Comparison of ENCODE assay signal across 8 cellular contexts in genomic region chr22:39135092-39135896, GRCh38.
DNase-seq lines count a peak whose midpoint lies in the region; ATAC-seq and TF ChIP-seq lines count a peak whose summit lies in the region.

No MANE protein-coding gene starts in this region.

- TF ChIP-seq CTCF in KMS-11 (conservative IDR thresholded peaks at IDR 0.05; ENCODE audit: low read depth, low read length) (peak; percentile 59; the same call in 1 of the 2 replicates), fibroblast of pulmonary artery (IDR thresholded peaks at IDR 0.05; ENCODE audit: low read length, missing control alignments) (peak; percentile 58)

- no peak overlapping the region for H3K4me2 ChIP-seq in KMS-11

- H3K4me1 ChIP-seq in KMS-11 (ENCODE audit: low read depth, poor library complexity, severe bottlenecking) (peaks cover 4% of the 10 kb centered on the region), rectal smooth muscle tissue (ENCODE audit: control insufficient read depth, insufficient read depth, low read length) (peaks cover 13% of the 10 kb centered on the region)

- no peak overlapping the region for H2AFZ ChIP-seq in KMS-11 (ENCODE audit: low read depth)

- H3K4me3 ChIP-seq in KMS-11 (IDR thresholded peaks at IDR 0.05; ENCODE audit: insufficient read depth, low read depth, low read length) (no peak overlapping the region), fibroblast of pulmonary artery (replicated peaks; ENCODE audit: low read depth, low read length) (no peak overlapping the region), rectal smooth muscle tissue (ENCODE audit: low read length) (no peak overlapping the region)

- H3K79me2 ChIP-seq in KMS-11 (ENCODE audit: insufficient read depth, low read depth): no peaks in the 10 kb centered on the region

- H3K27me3 ChIP-seq in KMS-11 (ENCODE audit: insufficient read depth, low read depth) (no peaks in the 10 kb centered on the region), rectal smooth muscle tissue (ENCODE audit: control insufficient read depth, insufficient read depth, low read length) (no peaks in the 10 kb centered on the region)

- no peaks in the 10 kb centered on the region for H4K20me1 ChIP-seq in KMS-11 (ENCODE audit: insufficient read depth)

- DNase-seq in EL: peak; percentile 48
- DNase-seq in activated CD4-positive, alpha-beta T cell treated with anti-CD3 and anti-CD28 coated beads, Interleukin-2, amount 50 U/mL, for 1 hour: peak; percentile 46
- DNase-seq in fibroblast of pulmonary artery (ENCODE audit: low read depth): peak; percentile 39
- DNase-seq in NCI-H2107 treated with DMSO at 0.1 percent for 48 hours (lab: John Stamatoyannopoulos, UW; ENCODE audit: unreplicated experiment): no peak

- ATAC-seq in HG02588 (IDR thresholded peaks at IDR 0.05; ENCODE audit: unreplicated experiment): no peak
- ATAC-seq in HG03520 (IDR thresholded peaks at IDR 0.05; ENCODE audit: unreplicated experiment): no peak

- no peak overlapping the region for H3K9ac ChIP-seq in KMS-11
- no peak overlapping the region for H3K9ac ChIP-seq in rectal smooth muscle tissue (ENCODE audit: low read length)

- H3K36me3 ChIP-seq in KMS-11 (ENCODE audit: insufficient read depth) (no peaks in the 10 kb centered on the region), rectal smooth muscle tissue (ENCODE audit: control insufficient read depth, insufficient read depth, low read length) (peaks cover 8% of the 10 kb centered on the region)

- H3K27ac ChIP-seq in KMS-11 (no peak overlapping the region), rectal smooth muscle tissue (ENCODE audit: low read depth, low read length) (peak overlapping the region; percentile 11)
